Comparison of ENCODE assay signal across 16 cellular contexts in genomic region chr11:89220684-89221339, GRCh38. TPM values are rescaled to one million over a fixed set of nuclear protein-coding genes. Genes with fewer than 3 reads are reported as not detected.
DNase-seq lines count a peak whose midpoint lies in the region; ATAC-seq, FAIRE-seq and TF ChIP-seq lines count a peak whose summit lies in the region.
"Had no signal": no experiment of that assay in that cellular context is flagged by ENCODE, and none has a peak within 500 bp of the region (broad histone marks: within the 10 kb centered on the region; RNA-seq: fewer than 3 reads in every experiment).

No MANE protein-coding gene starts in this region.

- H3K4me3 ChIP-seq in H7 (ENCODE audit: insufficient read depth, low read depth, low read length) = no peak overlapping the region
- H3K4me3 ChIP-seq in bronchial epithelial cell (ENCODE audit: low read depth, low read length) = no peak overlapping the region
- no peak overlapping the region for H3K4me3 ChIP-seq in osteoblast (ENCODE audit: insufficient read depth, low read length)

- H3K36me3 ChIP-seq in H7 (replicated peaks; ENCODE audit: control insufficient read depth, insufficient read depth, low read length) = no peaks in the 10 kb centered on the region
- no peaks in the 10 kb centered on the region for H3K36me3 ChIP-seq in bronchial epithelial cell (ENCODE audit: control insufficient read depth, insufficient read depth, low read length)
- no peaks in the 10 kb centered on the region for H3K36me3 ChIP-seq in osteoblast (ENCODE audit: insufficient read depth, low read length)

- H3K9me3 ChIP-seq in osteoblast (ENCODE audit: low read depth, low read length) = no peaks in the 10 kb centered on the region

- FAIRE-seq in bronchial epithelial cell (lab: Jason Lieb, UNC) = no peak
- FAIRE-seq: H54 had no signal

- H4K20me1 ChIP-seq in osteoblast (ENCODE audit: insufficient read depth, low read length) = no peaks in the 10 kb centered on the region

- TF ChIP-seq CTCF in bronchial epithelial cell (IDR thresholded peaks at IDR 0.05; ENCODE audit: insufficient read depth, low read length, severe bottlenecking) (no peak), osteoblast (IDR thresholded peaks at IDR 0.05; ENCODE audit: extremely low read depth, low read depth, low read length) (no peak)

- ATAC-seq in left lobe of liver = no peak

- H3K4me1 ChIP-seq in osteoblast (ENCODE audit: insufficient read depth, low read length) = no peaks in the 10 kb centered on the region

- no peak overlapping the region for H3K4me2 ChIP-seq in osteoblast (ENCODE audit: insufficient read depth, low read length)

- H3K27me3 ChIP-seq in H7 (ENCODE audit: control insufficient read depth, insufficient read depth, low read length) (no peaks in the 10 kb centered on the region), bronchial epithelial cell (ENCODE audit: control insufficient read depth, insufficient read depth, low read length) (no peaks in the 10 kb centered on the region), osteoblast (ENCODE audit: insufficient read depth, low read length) (no peaks in the 10 kb centered on the region)

- DNase-seq in COR-L47 (lab: John Stamatoyannopoulos, UW) (peak; percentile 26), H7 (peak; percentile 2), NCI-H526 treated with DMSO at 0.1 percent for 48 hours (lab: John Stamatoyannopoulos, UW) (peak; percentile 70), bronchial epithelial cell (ENCODE audit: low read depth) (peak; percentile 6), putamen (ENCODE audit: low spot score) (no peak), left lobe of liver (ENCODE audit: low spot score) (no peak), osteoblast (ENCODE audit: insufficient read length, low spot score, missing footprints) (no peak)
- DNase-seq: ACHN; CD4-positive, alpha-beta T cell; NCI-H1694; NCI-H82; SHP77 treated with DMSO at 0.1 percent for 48 hours; T-helper 2 cell had no signal

- no peak overlapping the region for H3K27ac ChIP-seq in osteoblast (ENCODE audit: low read depth, low read length)

- H2AFZ ChIP-seq in osteoblast (ENCODE audit: low read length) = no peak overlapping the region

- H3K79me2 ChIP-seq in osteoblast (ENCODE audit: insufficient read depth, low read length) = no peaks in the 10 kb centered on the region

RNA-seq across cellular contexts. Expression of gene TYR, which starts 43.1 kb away (rescaled TPM):
- total RNA-seq in H7 (2014; rRNA removed; shearing (Covaris generic)) = not detected in 2 replicates
- total RNA-seq in bronchial epithelial cell (not detected in 2 replicates), left lobe of liver (not detected), osteoblast (not detected in 2 replicates)
- total RNA-seq: B cell; CD4-positive, alpha-beta T cell; HT-29 had no signal

Comparison
In these comparisons a context has a peak if more than half of its experiments do, and no peak if none do; other contexts are left out.
1. DNase-seq: peak in COR-L47 (single experiment), H7 (single experiment), NCI-H526 treated with DMSO at 0.1 percent for 48 hours (single experiment) and bronchial epithelial cell (single experiment); none in putamen (single experiment), left lobe of liver (single experiment) and osteoblast (single experiment).